1 cellular context compared by ENCODE assay signal in genomic region chr1:28577052-28577678, GRCh38.
TF ChIP-seq lines count a peak whose summit lies in the region.

No MANE protein-coding gene starts in this region.

TF ChIP-seq in GM12878, 131 proteins besides CTCF, POLR2A, EP300 and RAD21 (continued from another document):
- no peak for TF ChIP-seq E4F1 (IDR thresholded peaks at IDR 0.05; ENCODE audit: borderline replicate concordance, partially characterized antibody)
- TF ChIP-seq USF1 (IDR thresholded peaks at IDR 0.05; ENCODE audit: borderline replicate concordance, extremely low read length, insufficient read depth, low read depth, low read length): no peak
- TF ChIP-seq CEBPZ (IDR thresholded peaks at IDR 0.05; ENCODE audit: low read depth, low read length): no peak
- TF ChIP-seq RUNX3 (IDR thresholded peaks at IDR 0.05; ENCODE audit: low read length): no peak
- no peak for TF ChIP-seq PAX8 (IDR thresholded peaks at IDR 0.05)
- TF ChIP-seq SMARCA5 (IDR thresholded peaks at IDR 0.05): no peak
- TF ChIP-seq NR2C1 (IDR thresholded peaks at IDR 0.05): no peak
- no peak for TF ChIP-seq ATF7 (IDR thresholded peaks at IDR 0.05; ENCODE audit: low read depth)
- no peak for TF ChIP-seq IRF4 (IDR thresholded peaks at IDR 0.05; ENCODE audit: low read depth, low read length)
- TF ChIP-seq TBL1XR1 (IDR thresholded peaks at IDR 0.05; ENCODE audit: low read depth, low read length): no peak
- TF ChIP-seq SMC3 (IDR thresholded peaks at IDR 0.05; ENCODE audit: borderline replicate concordance, low read length): no peak
- peak; percentile 15; the same call in 1 of the 2 replicates for TF ChIP-seq CBFB (IDR thresholded peaks at IDR 0.05; ENCODE audit: low read depth)
- no peak for TF ChIP-seq POU2F2 (IDR thresholded peaks at IDR 0.05; ENCODE audit: borderline replicate concordance, low read depth, low read length)
